ENCODE assay signal across 38 cellular contexts in genomic region chr4:54637325-54637724, GRCh38. TPM values are rescaled to one million over a fixed set of nuclear protein-coding genes. Genes with fewer than 3 reads are reported as not detected.
"Had no signal": no experiment of that assay in that cellular context is flagged by ENCODE, and none has a peak within 500 bp of the region (broad histone marks: within the 10 kb centered on the region; RNA-seq: fewer than 3 reads in every experiment).

No MANE protein-coding gene starts in this region.

- H3K9me3 Mint-ChIP-seq: activated naive CD4-positive, alpha-beta T cell treated with anti-CD3 and anti-CD28 coated beads for 36 hours; activated naive CD4-positive, alpha-beta T cell treated with anti-CD3 and anti-CD28 coated beads, Interleukin-2, amount 10 ng/mL, durations not matched to agents 7 days and 5 days; activated naive CD4-positive, alpha-beta T cell treated with anti-CD3 and anti-CD28 coated beads, Interleukin-2, amount 50 U/mL, for 24 hours; activated naive CD4-positive, alpha-beta T cell treated with anti-CD3 and anti-CD28 coated beads, Interleukin-2, amount 50 U/mL, for 72 hours; activated naive CD8-positive, alpha-beta T cell treated with anti-CD3 and anti-CD28 coated beads for 36 hours; activated naive CD8-positive, alpha-beta T cell treated with anti-CD3 and anti-CD28 coated beads, Interleukin-2, amount 50 U/mL, for 24 hours; activated T-cell treated with anti-CD3 and anti-CD28 coated beads, Interleukin-2, amount 50 U/mL, for 24 hours; activated T-cell treated with anti-CD3 and anti-CD28 coated beads, Interleukin-2, amount 50 U/mL, for 4 hours; activated T-cell treated with anti-CD3 and anti-CD28 coated beads, Interleukin-2, amount 50 U/mL, for 72 hours; activated T-helper 1 cell treated with anti-CD3 and anti-CD28 coated beads, Interleukin-12 subunit alpha, Interleukin-12 subunit beta, Interleukin-2, Interleukin-4 antibody, amounts not matched to agents 30 ng/mL and 10 ng/mL and 1 ng/mL, durations not matched to agents 14 hours and 24 hours and 36 hours; activated T-helper 17 cell treated with anti-CD3 and anti-CD28 coated beads, Interleukin-2, amount 50 U/mL, for 72 hours; activated T-helper 2 cell treated with anti-CD3 and anti-CD28 coated beads, Interferon-gamma antibody, Interleukin-2, Interleukin-4, amounts not matched to agents 10 μg/mL and 5 μg/mL and 100 μg/mL, durations not matched to agents 14 hours and 24 hours and 36 hours; central memory CD8-positive, alpha-beta T cell had no signal

- H3K27me3 ChIP-seq: adrenal gland, ascending aorta, body of pancreas, brain microvascular endothelial cell, breast epithelium, cardiac muscle cell had no signal

- ATAC-seq: activated naive CD4-positive, alpha-beta T cell treated with anti-CD3 and anti-CD28 coated beads, Interleukin-2, amount 50 U/mL, for 72 hours; activated naive CD8-positive, alpha-beta T cell treated with anti-CD3 and anti-CD28 coated beads, Interleukin-2, amount 50 U/mL, for 24 hours; activated T-cell treated with anti-CD3 and anti-CD28 coated beads, Interleukin-2, amount 50 U/mL, for 4 hours; activated T-cell treated with anti-CD3 and anti-CD28 coated beads, Interleukin-2, amount 50 U/mL, for 72 hours; activated T-helper 17 cell treated with anti-CD3 and anti-CD28 coated beads, Interleukin-2, amount 50 U/mL, for 72 hours; body of pancreas had no signal

- H3K27ac Mint-ChIP-seq: activated naive CD4-positive, alpha-beta T cell treated with anti-CD3 and anti-CD28 coated beads for 36 hours; activated naive CD4-positive, alpha-beta T cell treated with anti-CD3 and anti-CD28 coated beads, Interleukin-2, amount 10 ng/mL, durations not matched to agents 7 days and 5 days; activated naive CD4-positive, alpha-beta T cell treated with anti-CD3 and anti-CD28 coated beads, Interleukin-2, amount 50 U/mL, for 24 hours; activated naive CD4-positive, alpha-beta T cell treated with anti-CD3 and anti-CD28 coated beads, Interleukin-2, amount 50 U/mL, for 72 hours; activated naive CD8-positive, alpha-beta T cell; activated naive CD8-positive, alpha-beta T cell treated with anti-CD3 and anti-CD28 coated beads for 36 hours; activated naive CD8-positive, alpha-beta T cell treated with anti-CD3 and anti-CD28 coated beads, Interleukin-2, amount 10 ng/mL, durations not matched to agents 7 days and 5 days; activated naive CD8-positive, alpha-beta T cell treated with anti-CD3 and anti-CD28 coated beads, Interleukin-2, amount 50 U/mL, for 24 hours; activated T-cell treated with anti-CD3 and anti-CD28 coated beads, Interleukin-2, amount 50 U/mL, for 24 hours; activated T-cell treated with anti-CD3 and anti-CD28 coated beads, Interleukin-2, amount 50 U/mL, for 72 hours; activated T-helper 1 cell treated with anti-CD3 and anti-CD28 coated beads, Interleukin-12 subunit alpha, Interleukin-12 subunit beta, Interleukin-2, Interleukin-4 antibody, amounts not matched to agents 30 ng/mL and 10 ng/mL and 1 ng/mL, durations not matched to agents 14 hours and 24 hours and 36 hours; activated T-helper 17 cell treated with anti-CD3 and anti-CD28 coated beads, Interleukin-2, amount 50 U/mL, for 72 hours; activated T-helper 2 cell treated with anti-CD3 and anti-CD28 coated beads, Interferon-gamma antibody, Interleukin-2, Interleukin-4, amounts not matched to agents 10 μg/mL and 5 μg/mL and 100 μg/mL, durations not matched to agents 14 hours and 24 hours and 36 hours; brain had no signal

- H3K4me1 Mint-ChIP-seq: brain; central memory CD8-positive, alpha-beta T cell had no signal

- DNase-seq: activated effector memory CD4-positive, alpha-beta T cell treated with anti-CD3 and anti-CD28 coated beads, Interleukin-2, amount 50 U/mL, for 16 hours; activated effector memory CD4-positive, alpha-beta T cell treated with Interleukin-2 at 50 U/mL for 16 hours; activated gamma-delta T cell; activated gamma-delta T cell treated with Interleukin-2 at 50 U/mL for 16 hours; activated naive CD4-positive, alpha-beta T cell; activated naive CD4-positive, alpha-beta T cell treated with anti-CD3 and anti-CD28 coated beads for 36 hours; activated naive CD4-positive, alpha-beta T cell treated with anti-CD3 and anti-CD28 coated beads, Interleukin-2, amount 10 ng/mL, durations not matched to agents 7 days and 5 days; activated naive CD4-positive, alpha-beta T cell treated with anti-CD3 and anti-CD28 coated beads, Interleukin-2, amount 50 U/mL, for 16 hours; activated naive CD4-positive, alpha-beta T cell treated with Interleukin-2 at 50 U/mL for 16 hours; activated naive CD8-positive, alpha-beta T cell treated with anti-CD3 and anti-CD28 coated beads for 36 hours; activated naive CD8-positive, alpha-beta T cell treated with anti-CD3 and anti-CD28 coated beads, Interleukin-2, amount 10 ng/mL, durations not matched to agents 7 days and 5 days; activated naive CD8-positive, alpha-beta T cell treated with anti-CD3 and anti-CD28 coated beads, Interleukin-2, amount 50 U/mL, for 24 hours; activated T-cell treated with anti-CD3 and anti-CD28 coated beads, Interleukin-2, amount 50 U/mL, for 1 hour; activated T-cell treated with anti-CD3 and anti-CD28 coated beads, Interleukin-2, amount 50 U/mL, for 24 hours; activated T-cell treated with anti-CD3 and anti-CD28 coated beads, Interleukin-2, amount 50 U/mL, for 4 hours; activated T-cell treated with anti-CD3 and anti-CD28 coated beads, Interleukin-2, amount 50 U/mL, for 48 hours; activated T-cell treated with anti-CD3 and anti-CD28 coated beads, Interleukin-2, amount 50 U/mL, for 72 hours; adrenal gland; amniotic stem cell; amygdala; anterior cingulate cortex; aorta; body of pancreas; brain microvascular endothelial cell; caudate nucleus; central memory CD4-positive, alpha-beta T cell; cerebellar nuclear complex had no signal

- H3K4me3 Mint-ChIP-seq: activated naive CD4-positive, alpha-beta T cell treated with anti-CD3 and anti-CD28 coated beads for 36 hours; activated naive CD4-positive, alpha-beta T cell treated with anti-CD3 and anti-CD28 coated beads, Interleukin-2, amount 10 ng/mL, durations not matched to agents 7 days and 5 days; activated naive CD4-positive, alpha-beta T cell treated with anti-CD3 and anti-CD28 coated beads, Interleukin-2, amount 50 U/mL, for 24 hours; activated naive CD8-positive, alpha-beta T cell; activated naive CD8-positive, alpha-beta T cell treated with anti-CD3 and anti-CD28 coated beads for 36 hours; activated naive CD8-positive, alpha-beta T cell treated with anti-CD3 and anti-CD28 coated beads, Interleukin-2, amount 10 ng/mL, durations not matched to agents 7 days and 5 days; activated naive CD8-positive, alpha-beta T cell treated with anti-CD3 and anti-CD28 coated beads, Interleukin-2, amount 50 U/mL, for 24 hours; activated T-cell treated with anti-CD3 and anti-CD28 coated beads, Interleukin-2, amount 50 U/mL, for 24 hours; activated T-cell treated with anti-CD3 and anti-CD28 coated beads, Interleukin-2, amount 50 U/mL, for 4 hours; activated T-cell treated with anti-CD3 and anti-CD28 coated beads, Interleukin-2, amount 50 U/mL, for 72 hours; activated T-helper 1 cell treated with anti-CD3 and anti-CD28 coated beads, Interleukin-12 subunit alpha, Interleukin-12 subunit beta, Interleukin-2, Interleukin-4 antibody, amounts not matched to agents 30 ng/mL and 10 ng/mL and 1 ng/mL, durations not matched to agents 14 hours and 24 hours and 36 hours; activated T-helper 17 cell treated with anti-CD3 and anti-CD28 coated beads, Interleukin-2, amount 50 U/mL, for 72 hours; brain; central memory CD8-positive, alpha-beta T cell had no signal

- H3K4me3 ChIP-seq: adrenal gland, ascending aorta, body of pancreas, breast epithelium, cardiac muscle cell had no signal

- H3K27me3 Mint-ChIP-seq: activated naive CD4-positive, alpha-beta T cell treated with anti-CD3 and anti-CD28 coated beads, Interleukin-2, amount 10 ng/mL, durations not matched to agents 7 days and 5 days; activated T-cell treated with anti-CD3 and anti-CD28 coated beads, Interleukin-2, amount 50 U/mL, for 24 hours; central memory CD8-positive, alpha-beta T cell had no signal

- H3K36me3 ChIP-seq: adrenal gland, ascending aorta, brain microvascular endothelial cell, breast epithelium, cardiac muscle cell had no signal

- H3K36me3 Mint-ChIP-seq: activated naive CD4-positive, alpha-beta T cell treated with anti-CD3 and anti-CD28 coated beads, Interleukin-2, amount 10 ng/mL, durations not matched to agents 7 days and 5 days; activated naive CD4-positive, alpha-beta T cell treated with anti-CD3 and anti-CD28 coated beads, Interleukin-2, amount 50 U/mL, for 24 hours; activated naive CD8-positive, alpha-beta T cell; activated naive CD8-positive, alpha-beta T cell treated with anti-CD3 and anti-CD28 coated beads for 36 hours; activated naive CD8-positive, alpha-beta T cell treated with anti-CD3 and anti-CD28 coated beads, Interleukin-2, amount 10 ng/mL, durations not matched to agents 7 days and 5 days; brain had no signal

- H3K9me3 ChIP-seq: adrenal gland, ascending aorta, body of pancreas, breast epithelium had no signal

- H3K27ac ChIP-seq: adrenal gland, ascending aorta, body of pancreas, brain microvascular endothelial cell, breast epithelium, cardiac muscle cell had no signal

- H3K4me1 ChIP-seq: adrenal gland, ascending aorta, body of pancreas, breast epithelium had no signal

RNA-seq across cellular contexts. Expression of gene KIT, which starts 20.4 kb away (rescaled TPM):
- total RNA-seq: activated naive CD4-positive, alpha-beta T cell treated with anti-CD3 and anti-CD28 coated beads for 36 hours; ascending aorta had no signal
